Comparison of ENCODE assay signal across 8 cellular contexts in the genomic region with DNA sequence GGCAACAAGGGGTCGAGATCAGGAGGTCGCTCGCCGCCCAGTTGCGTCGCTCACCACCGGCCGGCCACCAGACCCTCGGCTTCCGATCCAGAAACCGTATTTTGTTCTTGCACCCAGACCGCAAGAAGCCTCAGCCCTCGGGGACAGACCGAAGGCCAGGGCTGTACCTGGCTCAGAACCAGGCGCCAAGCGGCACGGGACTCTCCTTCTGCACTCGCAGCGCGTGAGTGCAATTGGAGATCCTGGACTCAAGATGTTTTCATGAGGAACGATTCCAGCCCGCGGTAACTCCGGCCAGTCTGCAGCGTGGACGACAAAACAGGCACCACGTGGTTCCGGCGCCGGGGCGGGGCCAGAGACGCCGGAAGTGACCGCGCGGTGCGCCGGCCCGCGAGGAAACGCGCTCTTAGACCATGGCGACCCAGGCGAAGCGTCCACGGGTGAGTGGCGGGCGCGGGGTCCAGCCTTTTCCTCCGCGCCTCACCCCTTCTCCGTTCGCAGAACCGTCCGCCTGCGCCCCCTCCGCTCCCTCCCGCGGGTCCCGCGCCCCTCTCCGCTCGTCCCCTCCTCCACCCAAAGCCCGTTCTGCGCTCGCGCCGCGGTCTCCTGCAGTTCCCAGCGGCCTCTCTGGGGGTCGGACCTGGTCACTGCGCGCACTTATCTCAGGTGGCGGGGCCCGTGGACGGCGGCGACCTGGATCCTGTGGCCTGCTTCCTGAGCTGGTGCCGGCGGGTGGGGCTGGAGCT. TPM values are rescaled to one million over a fixed set of nuclear protein-coding genes. Genes with fewer than 3 reads are reported as not detected.
DNase-seq lines count a peak whose midpoint lies in the region; ATAC-seq, FAIRE-seq and TF ChIP-seq lines count a peak whose summit lies in the region.

A gene with protein sequence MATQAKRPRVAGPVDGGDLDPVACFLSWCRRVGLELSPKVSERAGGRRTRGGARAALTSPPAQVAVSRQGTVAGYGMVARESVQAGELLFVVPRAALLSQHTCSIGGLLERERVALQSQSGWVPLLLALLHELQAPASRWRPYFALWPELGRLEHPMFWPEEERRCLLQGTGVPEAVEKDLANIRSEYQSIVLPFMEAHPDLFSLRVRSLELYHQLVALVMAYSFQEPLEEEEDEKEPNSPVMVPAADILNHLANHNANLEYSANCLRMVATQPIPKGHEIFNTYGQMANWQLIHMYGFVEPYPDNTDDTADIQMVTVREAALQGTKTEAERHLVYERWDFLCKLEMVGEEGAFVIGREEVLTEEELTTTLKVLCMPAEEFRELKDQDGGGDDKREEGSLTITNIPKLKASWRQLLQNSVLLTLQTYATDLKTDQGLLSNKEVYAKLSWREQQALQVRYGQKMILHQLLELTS (plus strand): TSS at position 393 of the 746 bp plus-strand sequence. CDS start 21 bp downstream, at position 414.

- peak; percentile 22; the same call in 1 of the 2 replicates for TF ChIP-seq CTCF in MM.1S (IDR thresholded peaks at IDR 0.05; ENCODE audit: low read length)
- TF ChIP-seq CTCF in adrenal gland (IDR thresholded peaks at IDR 0.05) = peak in 5 of 6 experiments; percentile 29 to 57 (median 38)
- peak in 5 of 9 donors; percentile 20 to 48 (median 36) for TF ChIP-seq CTCF in heart right ventricle (IDR thresholded peaks at IDR 0.05)
- TF ChIP-seq CTCF in upper lobe of left lung (IDR thresholded peaks at IDR 0.05) = peak in 5 of 6 experiments; percentile 10 to 72 (median 42)

- H3K79me2 ChIP-seq in MM.1S (ENCODE audit: low read length) = peaks cover 51% of the 10 kb centered on the region

- peak within 1 kb of the TSS; percentile 90 for H3K9ac ChIP-seq in MM.1S (ENCODE audit: low read length)

- FAIRE-seq in H54 (lab: Jason Lieb, UNC) = no peak

- TF ChIP-seq POLR2A in H54 (IDR thresholded peaks at IDR 0.05; ENCODE audit: low read depth, low read length) (peak; percentile 42), adrenal gland (IDR thresholded peaks at IDR 0.05) (peak; percentile 6 to 64), upper lobe of left lung (IDR thresholded peaks at IDR 0.05) (peak in 1 of 4 donors; percentile 44)

- peaks cover 10% of the 10 kb centered on the region for H4K20me1 ChIP-seq in MM.1S (ENCODE audit: insufficient read depth, low read length)

- H3K4me2 ChIP-seq in MM.1S (ENCODE audit: low read depth, low read length) = peak within 1 kb of the TSS; percentile 98

- DNase-seq in GM04504 (ENCODE audit: low read depth) (peak; percentile 70), H54 (ENCODE audit: insufficient read length, low spot score) (peak; percentile 48), MM.1S (peak; percentile 84), SW480 (ENCODE audit: low spot score) (peak; percentile 85), adrenal gland (peak; percentile 87 to 96 (median 94)), heart right ventricle (peak; percentile 88 to 89), posterior cingulate gyrus (peak; percentile 87 to 98 (median 92)), upper lobe of left lung (peak; percentile 93 to 99)

- peaks cover 11% of the 10 kb centered on the region for H3K4me1 ChIP-seq in MM.1S (ENCODE audit: low read length)
- peaks cover 11 to 18% of the 10 kb centered on the region in 2 donors for H3K4me1 ChIP-seq in adrenal gland (replicated peaks in 1 of 2)
- H3K4me1 ChIP-seq in heart right ventricle = peaks cover 5 to 33% (median 15%) of the 10 kb centered on the region in 9 donors
- peaks cover 14 to 28% (median 15%) of the 10 kb centered on the region in 4 donors for H3K4me1 ChIP-seq in upper lobe of left lung

- H2AFZ ChIP-seq in MM.1S (ENCODE audit: low read length) = peak within 1 kb of the TSS; percentile 87

- peaks cover 21% of the 10 kb centered on the region for H3F3A ChIP-seq in MM.1S (ENCODE audit: insufficient read depth, low read length)

- ATAC-seq in heart right ventricle (peak; percentile 90 to 96 (median 94)), upper lobe of left lung (ENCODE audit: low FRiP score in 2 of 2) (peak; percentile 96 to 97)

- H3K4me3 ChIP-seq in MM.1S (ENCODE audit: low read length) (peak within 1 kb of the TSS; percentile 92), adrenal gland (peak within 1 kb of the TSS; percentile 59 to 80 (median 64)), heart right ventricle (peak within 1 kb of the TSS; percentile 56 to 94 (median 84)), upper lobe of left lung (peak within 1 kb of the TSS; percentile 54 to 98 (median 92))

- intact Hi-C loops in adrenal gland (cut with DNase I) (loop anchor here in 1 of 2 donors (10.0 kb wide), 1 partner anchor 110 kb away; the partner anchor contains the start of gene CNOT1), heart right ventricle (cut with DNase I) (loop anchor here in 4 of 10 donors (5.0 to 10.0 kb wide), 4 partner anchors 110 to 220 kb away; partner anchors contain the start of genes CNOT1 (in 3 of the 4) and GOT2 (in 1 of the 4)), posterior cingulate gyrus (cut with DNase I) (loop anchor here (1.0 to 10.0 kb wide), 2 partner anchors 114 to 150 kb away; partner anchors contain the start of gene CNOT1)

- H3K36me3 ChIP-seq in MM.1S (replicated peaks; ENCODE audit: insufficient read depth, low read length) (peaks cover 18% of the 10 kb centered on the region; the same call in 1 of the 2 replicates), adrenal gland (replicated peaks in 1 of 2) (peaks cover 0 to 50% of the 10 kb centered on the region in 2 donors), heart right ventricle (peaks cover 0 to 62% (median 30%) of the 10 kb centered on the region in 9 donors), upper lobe of left lung (peaks cover 18 to 42% (median 35%) of the 10 kb centered on the region in 4 donors)

- H3K9me3 ChIP-seq in MM.1S (replicated peaks; ENCODE audit: insufficient read depth, low read length) (no peaks in the 10 kb centered on the region), adrenal gland (replicated peaks in 1 of 3) (no peaks in the 10 kb centered on the region), heart right ventricle (no peaks in the 10 kb centered on the region), upper lobe of left lung (no peaks in the 10 kb centered on the region)

- no peaks in the 10 kb centered on the region for H3K27me3 ChIP-seq in MM.1S (replicated peaks; ENCODE audit: insufficient read depth, low read length)
- no peaks in the 10 kb centered on the region for H3K27me3 ChIP-seq in adrenal gland
- no peaks in the 10 kb centered on the region for H3K27me3 ChIP-seq in heart right ventricle
- H3K27me3 ChIP-seq in upper lobe of left lung = no peaks in the 10 kb centered on the region

- H3K27ac ChIP-seq in MM.1S (ENCODE audit: low read length) = peak within 1 kb of the TSS; percentile 73
- H3K27ac ChIP-seq in adrenal gland = peak within 1 kb of the TSS; percentile 31 to 89 (median 82)
- H3K27ac ChIP-seq in heart right ventricle = peak within 1 kb of the TSS; percentile 61 to 92 (median 84)
- peak within 1 kb of the TSS; percentile 77 to 80 (median 80) for H3K27ac ChIP-seq in upper lobe of left lung

- H3K9me2 ChIP-seq in MM.1S (replicated peaks; ENCODE audit: insufficient read depth, low read length) = no peaks in the 10 kb centered on the region

- 0 to 2% (median 0%) methylated on average over 11 to 80 of the region's 80 CpGs for WGBS in adrenal gland, 4 donors
- 0 to 1% methylated on average over 79 to 80 of the region's 80 CpGs for WGBS in heart right ventricle, 2 donors
- WGBS in upper lobe of left lung, 2 donors = 0 to 1% methylated on average over 2 to 66 of the region's 80 CpGs

- peak in 1 of 4 donors; percentile 5 for TF ChIP-seq EP300 in upper lobe of left lung (IDR thresholded peaks at IDR 0.05)

RNA-seq across cellular contexts. Expression of the gene that starts here (rescaled TPM):
- total RNA-seq in adrenal gland = 10 to 100 TPM; 14.4 to 53.8 (median 25.5) TPM
- polyA plus RNA-seq in adrenal gland = 10 to 100 TPM; 17.9 to 40.7 (median 24.8) TPM
- total RNA-seq in heart right ventricle = 10 to 100 TPM in 8 of 10 donors, 1 to 10 TPM in 2; 8.9 to 16.0 (median 11.8) TPM
- polyA plus RNA-seq in heart right ventricle = 10 to 100 TPM; 11.8 to 18.9 TPM
- 10 to 100 TPM; 17.3 to 78.6 (median 31.7) TPM for total RNA-seq in upper lobe of left lung

Comparison
In these comparisons a context has a peak if more than half of its experiments do, and no peak if none do; other contexts are left out.
1. Peak in every context shown above with its lines: DNase-seq, ATAC-seq, H3K4me3 ChIP-seq and H3K27ac ChIP-seq.